Comparison of ENCODE assay signal across 21 cellular contexts in the genomic region with DNA sequence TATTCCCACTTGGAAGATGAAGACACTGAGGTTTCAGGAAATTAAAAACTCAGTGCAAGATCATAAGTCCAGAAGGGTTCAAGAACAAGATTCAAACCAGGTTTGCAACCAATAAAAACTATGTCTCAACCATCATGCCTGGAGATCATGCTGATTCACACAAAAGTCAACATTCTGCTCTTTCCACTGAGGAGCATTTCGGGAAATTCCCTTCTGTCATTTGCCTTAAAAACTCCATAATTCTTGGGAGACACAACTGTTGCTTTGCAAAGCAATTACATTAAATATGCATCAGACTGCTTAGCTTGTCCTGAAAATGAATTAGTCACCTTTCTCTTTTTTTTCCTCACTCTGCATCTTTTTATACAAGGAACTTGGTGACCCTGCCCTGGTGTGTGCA.
DNase-seq lines count a peak whose midpoint lies in the region; TF ChIP-seq lines count a peak whose summit lies in the region.
"Had no signal": no experiment of that assay in that cellular context is flagged by ENCODE, and none has a peak within 500 bp of the region (broad histone marks: within the 10 kb centered on the region; RNA-seq: fewer than 3 reads in every experiment).

No MANE protein-coding gene starts in this region.

- H3K9me3 ChIP-seq in SJSA1 (replicated peaks) (no peaks in the 10 kb centered on the region; the same call in 1 of the 2 replicates), BE2C (no peaks in the 10 kb centered on the region)
- H3K9me3 ChIP-seq: ovary had no signal

- TF ChIP-seq CTCF in fibroblast of mammary gland (conservative IDR thresholded peaks at IDR 0.05; ENCODE audit: control insufficient read depth, insufficient read depth, low read depth, low read length) (no peak), BE2C (IDR thresholded peaks at IDR 0.05; ENCODE audit: low read depth, low read length) (no peak)

- H3K27me3 ChIP-seq in SJSA1 (replicated peaks) (no peaks in the 10 kb centered on the region), BE2C (no peaks in the 10 kb centered on the region)
- H3K27me3 ChIP-seq: ovary had no signal

- H3K4me3 ChIP-seq in SJSA1 (no peak overlapping the region), fibroblast of mammary gland (ENCODE audit: control insufficient read depth, low read depth, low read length) (no peak overlapping the region), skeletal muscle cell (ENCODE audit: low read depth, low read length) (no peak overlapping the region), BE2C (ENCODE audit: low read depth, low read length) (no peak overlapping the region)
- H3K4me3 ChIP-seq: ovary had no signal

- DNase-seq in Daoy (ENCODE audit: low read depth) (peak; percentile 51), SJSA1 (ENCODE audit: low read depth in 1 of 2, low spot score in 2 of 2) (peak in 1 of 2 experiments; percentile 40), fibroblast of mammary gland (ENCODE audit: low read depth) (peak; percentile 5), skeletal muscle cell (ENCODE audit: low read depth) (peak; percentile 36), BE2C (no peak), HT-29 (ENCODE audit: low spot score) (no peak)
- DNase-seq in activated CD4-positive, alpha-beta T cell treated with anti-CD3 and anti-CD28 coated beads, Interleukin-2, amount 50 U/mL, for 4 hours, result no peak
- DNase-seq: ACHN; activated CD4-positive, alpha-beta T cell treated with anti-CD3 and anti-CD28 coated beads for 4 hours; activated naive CD4-positive, alpha-beta T cell treated with anti-CD3 and anti-CD28 coated beads, Interleukin-2, amount 50 U/mL, for 16 hours; DMS79; foreskin fibroblast; HFFc6; NCI-H1092 treated with DMSO at 0.1 percent for 48 hours; NCI-H187; NCI-H446 treated with DMSO at 0.1 percent for 48 hours; ovary; small intestine; stimulated activated naive CD4-positive, alpha-beta T cell treated with Interleukin-2 at 50 U/mL for 16 hours; T1000 had no signal

- H3K4me1 ChIP-seq in SJSA1 (replicated peaks) (peaks cover 29% of the 10 kb centered on the region), BE2C (no peaks in the 10 kb centered on the region)

- no peaks in the 10 kb centered on the region for H3K36me3 ChIP-seq in SJSA1
- H3K36me3 ChIP-seq in BE2C, result no peaks in the 10 kb centered on the region
- H3K36me3 ChIP-seq: ovary had no signal

- H3K27ac ChIP-seq in SJSA1, result peak overlapping the region; percentile 29; the same call in 1 of the 2 replicates
- H3K27ac ChIP-seq: ovary, VCaP had no signal

Comparison
In these comparisons a context has a peak if more than half of its experiments do, and no peak if none do; other contexts are left out.
1. DNase-seq: peak in Daoy (single experiment), fibroblast of mammary gland (single experiment) and skeletal muscle cell (single experiment); none in BE2C (single experiment), activated CD4-positive, alpha-beta T cell treated with anti-CD3 and anti-CD28 coated beads, Interleukin-2, amount 50 U/mL, for 4 hours (0 of 2) and HT-29 (single experiment).